16 cellular contexts compared by ENCODE assay signal in genomic region chr15:32909431-32909830, GRCh38.
DNase-seq lines count a peak whose midpoint lies in the region; ATAC-seq and TF ChIP-seq lines count a peak whose summit lies in the region.
"Had no signal": no experiment of that assay in that cellular context is flagged by ENCODE, and none has a peak within 500 bp of the region (broad histone marks: within the 10 kb centered on the region; RNA-seq: fewer than 3 reads in every experiment).

No MANE protein-coding gene starts in this region.

- H3K4me1 ChIP-seq in PC-3 (ENCODE audit: insufficient read depth, low read length): no peaks in the 10 kb centered on the region
- peaks cover 17% of the 10 kb centered on the region for H3K4me1 ChIP-seq in fibroblast of lung (ENCODE audit: control insufficient read depth, extremely low read depth, insufficient read depth, low read length)
- peaks cover 21% of the 10 kb centered on the region for H3K4me1 ChIP-seq in smooth muscle cell (ENCODE audit: low read depth)
- H3K4me1 ChIP-seq: foreskin keratinocyte had no signal

- H3K9me3 Mint-ChIP-seq in nephron progenitor cell: no peaks in the 10 kb centered on the region
- H3K9me3 Mint-ChIP-seq: activated naive CD4-positive, alpha-beta T cell treated with anti-CD3 and anti-CD28 coated beads for 36 hours; naive thymus-derived CD8-positive, alpha-beta T cell; type B pancreatic cell had no signal

- no TSS peak for BruUV-seq in PC-3 (replicated peaks; lab: Mats Ljungman, UMichigan)

- CTCF ChIA-PET in PC-3 (lab: Charles Lee): interaction anchor here (0.5 kb wide), 1 partner anchor 21 kb away, joined by 4 read pairs; no protein-coding TSS in a partner anchor

- H3K9me2 ChIP-seq in PC-3 (replicated peaks; ENCODE audit: low read length): no peaks in the 10 kb centered on the region

- H3K9ac ChIP-seq in PC-3 (ENCODE audit: low read length) (no peak overlapping the region), fibroblast of lung (ENCODE audit: insufficient read depth, low read length) (no peak overlapping the region), smooth muscle cell (ENCODE audit: low read depth) (no peak overlapping the region)

- no peak overlapping the region for H3K4me3 ChIP-seq in PC-3 (ENCODE audit: low read length)
- no peak overlapping the region for H3K4me3 ChIP-seq in fibroblast of lung (replicated peaks in 1 of 4; ENCODE audit: control extremely low read depth in 1 of 4, insufficient read depth in 1 of 4, low read depth in 3 of 4, low read length in 4 of 4)
- no peak overlapping the region for H3K4me3 ChIP-seq in smooth muscle cell

- no peak overlapping the region for H3K4me2 ChIP-seq in PC-3 (ENCODE audit: low read length)
- H3K4me2 ChIP-seq in fibroblast of lung (ENCODE audit: extremely low read depth, insufficient read depth, low read length): no peak overlapping the region
- peak overlapping the region; percentile 8 for H3K4me2 ChIP-seq in smooth muscle cell

- H2AFZ ChIP-seq in PC-3 (ENCODE audit: low read length) (no peak overlapping the region), fibroblast of lung (ENCODE audit: low read length) (no peak overlapping the region), smooth muscle cell (ENCODE audit: low read depth) (no peak overlapping the region)

- no peak overlapping the region for H3K4me3 Mint-ChIP-seq in nephron progenitor cell
- H3K4me3 Mint-ChIP-seq: activated naive CD4-positive, alpha-beta T cell treated with anti-CD3 and anti-CD28 coated beads for 36 hours; naive thymus-derived CD8-positive, alpha-beta T cell; type B pancreatic cell had no signal

- H3K36me3 Mint-ChIP-seq in nephron progenitor cell (ENCODE audit: low read depth): no peaks in the 10 kb centered on the region

- ATAC-seq in GM18861 (IDR thresholded peaks at IDR 0.05; ENCODE audit: unreplicated experiment) (peak; percentile 33), PC-3 (no peak), GM18868 (IDR thresholded peaks at IDR 0.05; ENCODE audit: unreplicated experiment) (no peak)
- ATAC-seq: foreskin keratinocyte; naive thymus-derived CD8-positive, alpha-beta T cell had no signal

- 74% methylated on average over 2 of the region's 2 CpGs for whole genome bisulfite sequencing in smooth muscle cell (ENCODE audit: low lambda C conversion rate)

- TF ChIP-seq CTCF in PC-3 (conservative IDR thresholded peaks at IDR 0.05; ENCODE audit: low read depth, low read length) (no peak), fibroblast of lung (conservative IDR thresholded peaks at IDR 0.05 in 1 of 2, IDR thresholded peaks at IDR 0.05 in 1 of 2; ENCODE audit: low read depth in 1 of 2, low read length in 2 of 2) (no peak), smooth muscle cell (IDR thresholded peaks at IDR 0.05; ENCODE audit: borderline replicate concordance, insufficient read depth, poor library complexity, severe bottlenecking) (no peak), nephron progenitor cell (IDR thresholded peaks at IDR 0.05) (no peak)

- H3K36me3 ChIP-seq in PC-3 (ENCODE audit: low read depth, low read length) (no peaks in the 10 kb centered on the region), fibroblast of lung (ENCODE audit: control insufficient read depth, insufficient read depth, low read length) (no peaks in the 10 kb centered on the region), smooth muscle cell (ENCODE audit: low read depth) (no peaks in the 10 kb centered on the region)

- H4K20me1 ChIP-seq in PC-3 (ENCODE audit: low read length) (no peaks in the 10 kb centered on the region), fibroblast of lung (ENCODE audit: control insufficient read depth, extremely low read depth, insufficient read depth, low read length) (no peaks in the 10 kb centered on the region), smooth muscle cell (ENCODE audit: low read depth) (no peaks in the 10 kb centered on the region)

- H3K27ac Mint-ChIP-seq in nephron progenitor cell: no peak overlapping the region
- H3K27ac Mint-ChIP-seq: activated naive CD4-positive, alpha-beta T cell treated with anti-CD3 and anti-CD28 coated beads for 36 hours; naive thymus-derived CD8-positive, alpha-beta T cell; type B pancreatic cell had no signal

- peaks cover 61% of the 10 kb centered on the region for H3K4me1 Mint-ChIP-seq in nephron progenitor cell

- intact Hi-C loops in PC-3 (cut with micrococcal nuclease): no loop called here

- H3K9me3 ChIP-seq in PC-3 (ENCODE audit: low read length) (no peaks in the 10 kb centered on the region), fibroblast of lung (ENCODE audit: control insufficient read depth, insufficient read depth, low read depth, low read length) (no peaks in the 10 kb centered on the region), smooth muscle cell (replicated peaks; ENCODE audit: low read depth) (no peaks in the 10 kb centered on the region)

- H3K79me2 ChIP-seq in PC-3 (ENCODE audit: low read length) (no peaks in the 10 kb centered on the region), fibroblast of lung (ENCODE audit: control insufficient read depth, insufficient read depth, low read length) (peaks cover 2% of the 10 kb centered on the region), smooth muscle cell (ENCODE audit: low read depth) (no peaks in the 10 kb centered on the region)

- DNase-seq in PC-3 (peak; percentile 19), fibroblast of lung (ENCODE audit: low read depth in 2 of 2) (peak; percentile 51 to 60), smooth muscle cell (lab: John Stamatoyannopoulos, UW; ENCODE audit: unreplicated experiment) (no peak), DMS79 (lab: John Stamatoyannopoulos, UW) (no peak), nephron progenitor cell (no peak)
- DNase-seq in stimulated activated CD8-positive, alpha-beta memory T cell treated with anti-CD3 and anti-CD28 coated beads, Interleukin-4, amount 100 ng/mL, for 48 hours: no peak
- DNase-seq: activated CD8-positive, alpha-beta memory T cell treated with anti-CD3 and anti-CD28 coated beads for 24 hours; activated naive CD4-positive, alpha-beta T cell treated with anti-CD3 and anti-CD28 coated beads for 36 hours; Calu3; kidney; naive thymus-derived CD8-positive, alpha-beta T cell; small intestine had no signal

- H3K27me3 ChIP-seq in PC-3 (ENCODE audit: low read length): no peaks in the 10 kb centered on the region
- no peaks in the 10 kb centered on the region for H3K27me3 ChIP-seq in fibroblast of lung (ENCODE audit: control insufficient read depth, insufficient read depth, low read length)
- no peaks in the 10 kb centered on the region for H3K27me3 ChIP-seq in smooth muscle cell (ENCODE audit: low read depth)
- H3K27me3 ChIP-seq: foreskin keratinocyte had no signal

- H3K27ac ChIP-seq in PC-3 (ENCODE audit: low read length) (no peak overlapping the region), fibroblast of lung (ENCODE audit: insufficient read depth, low read length) (peak overlapping the region; percentile 46), smooth muscle cell (ENCODE audit: low read depth) (peak overlapping the region; percentile 27)
- H3K27ac ChIP-seq: foreskin keratinocyte had no signal

- no peaks in the 10 kb centered on the region for H3F3A ChIP-seq in PC-3 (ENCODE audit: low read length, unreplicated experiment)
- no peaks in the 10 kb centered on the region for H3F3A ChIP-seq in smooth muscle cell (ENCODE audit: low read depth)

- peaks cover 5% of the 10 kb centered on the region for H3K27me3 Mint-ChIP-seq in nephron progenitor cell (ENCODE audit: low read depth, poor library complexity)
- H3K27me3 Mint-ChIP-seq: type B pancreatic cell had no signal

- POLR2A ChIA-PET in PC-3 (lab: Charles Lee; ENCODE audit: unreplicated experiment): no interaction called here

Comparison
In these comparisons a context has a peak if more than half of its experiments do, and no peak if none do; other contexts are left out.
1. DNase-seq: peak in PC-3 (single experiment) and fibroblast of lung (2 of 2); none in smooth muscle cell (single experiment), stimulated activated CD8-positive, alpha-beta memory T cell treated with anti-CD3 and anti-CD28 coated beads, Interleukin-4, amount 100 ng/mL, for 48 hours (single experiment), DMS79 (single experiment) and nephron progenitor cell (single experiment).